23 cellular contexts compared by ENCODE assay signal in genomic region chr10:68001539-68001938, GRCh38.
"Had no signal": no experiment of that assay in that cellular context is flagged by ENCODE, and none has a peak within 500 bp of the region (broad histone marks: within the 10 kb centered on the region; RNA-seq: fewer than 3 reads in every experiment).

No MANE protein-coding gene starts in this region.

- H3K27ac ChIP-seq: left ventricle myocardium inferior, ovary, right atrium auricular region, right lobe of liver, suprapubic skin, thoracic aorta, tibial nerve, uterus had no signal

- H3K4me2 ChIP-seq: smooth muscle cell had no signal

- H3K4me3 ChIP-seq: left ventricle myocardium inferior, lung, mucosa of descending colon, ovary, right atrium auricular region, right lobe of liver, smooth muscle cell, suprapubic skin, thoracic aorta, tibial nerve, uterus had no signal

- H3K27ac Mint-ChIP-seq: natural killer cell treated with Interleukin-12 subunit alpha and Interleukin-12 subunit beta and Interleukin-15 and Interleukin-18, amount 100 ng/mL, for 72 hours; progenitor cell of endocrine pancreas; stimulated activated naive CD8-positive, alpha-beta T cell treated with anti-CD3 and anti-CD28 coated beads, Interleukin-15, Interleukin-2, amounts not matched to agents 100 ng/mL and 50 ng/mL, for 24 hours; type B pancreatic cell had no signal

- H3K4me1 ChIP-seq: left ventricle myocardium inferior, right atrium auricular region, right lobe of liver, suprapubic skin, tibial nerve, uterus had no signal

- H3K9me3 Mint-ChIP-seq: naive thymus-derived CD4-positive, alpha-beta T cell; natural killer cell treated with Interleukin-12 subunit alpha and Interleukin-12 subunit beta and Interleukin-15 and Interleukin-18, amount 100 ng/mL, for 72 hours; stimulated activated naive CD8-positive, alpha-beta T cell treated with anti-CD3 and anti-CD28 coated beads, Interleukin-15, Interleukin-2, amounts not matched to agents 100 ng/mL and 50 ng/mL, for 24 hours; type B pancreatic cell had no signal

- DNase-seq: islet precursor cell; left ventricle myocardium inferior; midbrain; mucosa of descending colon; naive thymus-derived CD4-positive, alpha-beta T cell; ovary; right lobe of liver; stimulated activated CD4-positive, alpha-beta T cell treated with anti-CD3 and anti-CD28 coated beads, Interleukin-1b, Interleukin-23, amount 100 ng/mL, for 48 hours; stimulated activated CD4-positive, alpha-beta T cell treated with anti-CD3 and anti-CD28 coated beads, Interleukin-2, amount 100 ng/mL, for 48 hours; stimulated activated CD4-positive, alpha-beta T cell treated with anti-CD3 and anti-CD28 coated beads, Interleukin-4, amount 100 ng/mL, for 4 hours; stimulated activated CD8-positive, alpha-beta memory T cell treated with anti-CD3 and anti-CD28 coated beads, Interleukin-4, amount 100 ng/mL, for 48 hours; stimulated activated naive CD4-positive, alpha-beta T cell; uterus had no signal

- H3K27me3 ChIP-seq: ovary, right atrium auricular region, right lobe of liver, suprapubic skin, tibial nerve, uterus had no signal

- H3K27me3 Mint-ChIP-seq: naive thymus-derived CD4-positive, alpha-beta T cell; natural killer cell treated with Interleukin-12 subunit alpha and Interleukin-12 subunit beta and Interleukin-15 and Interleukin-18, amount 100 ng/mL, for 72 hours; progenitor cell of endocrine pancreas; stimulated activated naive CD8-positive, alpha-beta T cell treated with anti-CD3 and anti-CD28 coated beads, Interleukin-15, Interleukin-2, amounts not matched to agents 100 ng/mL and 50 ng/mL, for 24 hours; type B pancreatic cell had no signal

- H3K4me3 Mint-ChIP-seq: naive thymus-derived CD4-positive, alpha-beta T cell; natural killer cell treated with Interleukin-12 subunit alpha and Interleukin-12 subunit beta and Interleukin-15 and Interleukin-18, amount 100 ng/mL, for 72 hours; stimulated activated naive CD8-positive, alpha-beta T cell treated with anti-CD3 and anti-CD28 coated beads, Interleukin-15, Interleukin-2, amounts not matched to agents 100 ng/mL and 50 ng/mL, for 24 hours; type B pancreatic cell had no signal

- H3K9me3 ChIP-seq: left ventricle myocardium inferior, mucosa of descending colon, ovary, right atrium auricular region, right lobe of liver, suprapubic skin, thoracic aorta, tibial nerve, uterus had no signal

- ATAC-seq: mucosa of descending colon; naive thymus-derived CD4-positive, alpha-beta T cell; natural killer cell treated with Interleukin-12 subunit alpha and Interleukin-12 subunit beta and Interleukin-15 and Interleukin-18, amount 100 ng/mL, for 72 hours; right lobe of liver had no signal

- H3K36me3 ChIP-seq: ovary, uterus had no signal
